8 cellular contexts compared by ENCODE assay signal in genomic region chr1:211329764-211330201, GRCh38. TPM values are rescaled to one million over a fixed set of nuclear protein-coding genes. Genes with fewer than 3 reads are reported as not detected.
DNase-seq lines count a peak whose midpoint lies in the region; ATAC-seq, FAIRE-seq and TF ChIP-seq lines count a peak whose summit lies in the region.
"Had no signal": no experiment of that assay in that cellular context is flagged by ENCODE, and none has a peak within 500 bp of the region (broad histone marks: within the 10 kb centered on the region; RNA-seq: fewer than 3 reads in every experiment).

No MANE protein-coding gene starts in this region.

- DNase-seq in NCI-H526 treated with DMSO at 0.1 percent for 48 hours (lab: John Stamatoyannopoulos, UW), result peak; percentile 93
- no peak for DNase-seq in naive thymus-derived CD8-positive, alpha-beta T cell
- no peak for DNase-seq in KG1 (lab: John Stamatoyannopoulos, UW)
- DNase-seq in amygdala (lab: John Stamatoyannopoulos, UW), result no peak
- no peak for DNase-seq in D721Med (ENCODE audit: insufficient read length, low spot score)
- DNase-seq: NCI-H2029 treated with DMSO at 0.1 percent for 48 hours had no signal

- no peaks in the 10 kb centered on the region for H3K9me3 Mint-ChIP-seq in naive thymus-derived CD8-positive, alpha-beta T cell

- ATAC-seq in GM18873 (IDR thresholded peaks at IDR 0.05; ENCODE audit: low FRiP score, unreplicated experiment) (peak; percentile 46), HG02571 (IDR thresholded peaks at IDR 0.05; ENCODE audit: unreplicated experiment) (peak; percentile 41)
- ATAC-seq in naive thymus-derived CD8-positive, alpha-beta T cell, result peak; percentile 15 to 34

- H3K36me3 Mint-ChIP-seq in naive thymus-derived CD8-positive, alpha-beta T cell, result peaks cover 0 to 11% (median 0%) of the 10 kb centered on the region in 3 donors

- H3K4me1 Mint-ChIP-seq in naive thymus-derived CD8-positive, alpha-beta T cell, result peaks cover 52 to 90% (median 87%) of the 10 kb centered on the region in 4 donors

- FAIRE-seq in D721Med (lab: Jason Lieb, UNC), result no peak

- H3K27ac Mint-ChIP-seq in naive thymus-derived CD8-positive, alpha-beta T cell, result peak overlapping the region; percentile 92 to 98 (median 95)

- no peaks in the 10 kb centered on the region for H3K27me3 Mint-ChIP-seq in naive thymus-derived CD8-positive, alpha-beta T cell

- POLR2A ChIA-PET in naive thymus-derived CD8-positive, alpha-beta T cell (lab: Charles Lee), result interaction anchor here (0.7 to 6.4 kb wide), 9 partner anchors 9 to 86 kb away, joined by 3 to 50 read pairs (median 6); partner anchors contain the start of gene RCOR3

- H3K4me3 Mint-ChIP-seq in naive thymus-derived CD8-positive, alpha-beta T cell, result peak overlapping the region; percentile 90 to 99 (median 94)

- TF ChIP-seq CTCF in D721Med (IDR thresholded peaks at IDR 0.05; ENCODE audit: insufficient read depth, missing control alignments), result no peak

RNA-seq across cellular contexts. Expression of gene TRAF5, which starts 3.1 kb away (rescaled TPM):
- total RNA-seq in naive thymus-derived CD8-positive, alpha-beta T cell, result 10 to 100 TPM; 72.4 to 74.3 TPM
- 10 to 100 TPM; 18.2 to 32.5 (median 18.5) TPM for polyA plus RNA-seq in naive thymus-derived CD8-positive, alpha-beta T cell
